Comparison of ENCODE assay signal across 1 cellular context in the genomic region with DNA sequence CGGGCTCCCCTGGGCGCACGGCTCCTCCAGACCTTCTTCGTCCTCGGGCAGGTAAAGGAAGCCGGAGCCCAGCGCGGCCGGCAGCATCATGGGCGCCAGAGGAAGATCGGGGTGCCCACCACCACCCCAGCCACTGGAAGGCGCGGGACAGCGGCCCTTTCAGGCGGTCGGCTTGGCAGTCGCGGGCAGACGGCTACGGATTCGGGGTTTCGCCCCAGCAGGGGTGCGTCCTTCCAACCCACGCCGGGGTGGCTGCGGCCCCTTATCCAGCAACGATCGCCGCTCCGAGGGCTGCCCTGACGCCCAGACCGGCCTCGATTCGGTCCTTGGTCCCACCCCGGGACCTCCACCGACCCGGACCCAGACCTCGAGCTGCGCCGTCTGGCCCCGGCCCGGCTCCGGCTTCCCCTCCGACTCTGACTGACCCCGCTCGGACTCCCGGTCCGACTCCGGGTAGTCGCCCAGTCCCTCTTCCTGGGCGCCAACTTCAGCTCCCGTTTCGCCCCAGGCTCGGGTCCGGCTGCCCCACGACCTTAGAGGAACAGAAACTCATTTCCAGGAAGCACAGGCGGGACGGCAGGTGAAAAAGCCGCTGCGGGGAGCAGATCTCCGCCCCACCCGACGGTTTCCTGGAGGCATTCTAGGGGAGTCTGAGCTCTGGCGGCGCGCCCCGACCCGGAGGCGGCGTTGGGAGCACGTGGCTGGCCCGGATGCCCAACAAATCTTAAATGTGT.
TF ChIP-seq lines count a peak whose summit lies in the region.

No MANE protein-coding gene starts in this region.

TF ChIP-seq in SK-N-SH, 30 proteins besides CTCF, POLR2A, EP300 and RAD21 (continued from another document):
- TF ChIP-seq, protein P1, sequence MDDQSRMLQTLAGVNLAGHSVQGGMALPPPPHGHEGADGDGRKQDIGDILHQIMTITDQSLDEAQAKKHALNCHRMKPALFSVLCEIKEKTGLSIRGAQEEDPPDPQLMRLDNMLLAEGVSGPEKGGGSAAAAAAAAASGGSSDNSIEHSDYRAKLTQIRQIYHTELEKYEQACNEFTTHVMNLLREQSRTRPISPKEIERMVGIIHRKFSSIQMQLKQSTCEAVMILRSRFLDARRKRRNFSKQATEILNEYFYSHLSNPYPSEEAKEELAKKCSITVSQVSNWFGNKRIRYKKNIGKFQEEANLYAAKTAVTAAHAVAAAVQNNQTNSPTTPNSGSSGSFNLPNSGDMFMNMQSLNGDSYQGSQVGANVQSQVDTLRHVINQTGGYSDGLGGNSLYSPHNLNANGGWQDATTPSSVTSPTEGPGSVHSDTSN (IDR thresholded peaks at IDR 0.05) = no peak
